In the genomic region with DNA sequence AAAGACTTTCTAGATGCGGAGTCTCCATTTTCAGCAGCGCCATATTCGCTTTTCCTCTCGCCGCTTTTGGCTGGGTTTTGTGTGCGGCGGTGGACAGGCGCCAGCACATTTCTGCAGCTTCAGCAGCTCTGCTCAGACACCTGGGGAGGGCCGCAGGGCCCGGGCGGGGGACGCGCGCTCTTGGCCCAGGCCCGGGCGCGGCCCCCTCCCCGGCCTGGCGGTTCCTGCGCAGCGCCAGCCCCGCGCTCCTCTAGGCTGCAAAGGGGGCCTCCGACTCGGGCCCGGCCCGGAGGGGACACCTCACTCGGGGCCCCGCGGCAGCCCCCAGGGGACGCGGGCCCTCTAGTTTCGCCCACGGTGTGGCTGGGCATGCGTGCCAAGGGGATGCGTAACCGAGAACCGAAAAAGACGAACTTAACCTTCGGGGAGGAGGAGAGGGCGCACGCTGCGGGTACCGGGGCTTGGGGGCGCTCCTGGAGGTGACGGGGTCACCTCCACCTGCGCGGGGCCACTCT, we compare ENCODE assay signal across 8 cellular contexts. TPM values are rescaled to one million over a fixed set of nuclear protein-coding genes. Genes with fewer than 3 reads are reported as not detected.
DNase-seq lines count a peak whose midpoint lies in the region; ATAC-seq and TF ChIP-seq lines count a peak whose summit lies in the region.

No MANE protein-coding gene starts in this region.

- peak in 9 of 10 experiments; percentile 27 to 59 (median 39) for DNase-seq in CD4-positive, alpha-beta T cell
- DNase-seq in activated T-cell treated with anti-CD3 and anti-CD28 coated beads for 24 hours (ENCODE audit: low read depth) (peak; percentile 65), myocyte (ENCODE audit: low read depth) (peak; percentile 48), NCI-H2171 (lab: John Stamatoyannopoulos, UW) (no peak)
- DNase-seq in stimulated activated naive CD4-positive, alpha-beta T cell treated with Interleukin-2 at 50 U/mL for 16 hours (lab: John Stamatoyannopoulos, UW): peak; percentile 82

- H3K27me3 ChIP-seq in CD4-positive, alpha-beta T cell (ENCODE audit: control insufficient read depth, insufficient read depth, low read length): no peaks in the 10 kb centered on the region
- peaks cover 98% of the 10 kb centered on the region for H3K27me3 ChIP-seq in HUES48 (ENCODE audit: control insufficient read depth, insufficient read depth, low read length)
- H3K27me3 ChIP-seq in esophagus (ENCODE audit: control insufficient read depth in 1 of 2, insufficient read depth in 2 of 2, low read length in 2 of 2): no peaks in the 10 kb centered on the region

- H3K9ac ChIP-seq in HUES48 (ENCODE audit: low read depth, low read length): peak overlapping the region; percentile 58

- peak overlapping the region; percentile 71 for H3K27ac ChIP-seq in CD4-positive, alpha-beta T cell (ENCODE audit: low read depth, low read length)
- H3K27ac ChIP-seq in HUES48 (ENCODE audit: low read depth, low read length): no peak overlapping the region
- peak overlapping the region; percentile 85 to 86 for H3K27ac ChIP-seq in esophagus (ENCODE audit: low read depth in 2 of 2, low read length in 1 of 2)

- 0% methylated on average over 27 to 48 of the region's 48 CpGs for WGBS in esophagus, 2 donors

- H3K9me3 ChIP-seq in CD4-positive, alpha-beta T cell (ENCODE audit: control insufficient read depth, low read length): no peaks in the 10 kb centered on the region
- no peaks in the 10 kb centered on the region for H3K9me3 ChIP-seq in HUES48 (ENCODE audit: control insufficient read depth, insufficient read depth, low read length)
- no peaks in the 10 kb centered on the region for H3K9me3 ChIP-seq in esophagus (ENCODE audit: control insufficient read depth in 2 of 2, insufficient read depth in 1 of 2, low read depth in 1 of 2, low read length in 1 of 2)

- no peaks in the 10 kb centered on the region for H3K36me3 ChIP-seq in HUES48 (ENCODE audit: control insufficient read depth, insufficient read depth, low read length)
- H3K36me3 ChIP-seq in esophagus (ENCODE audit: control insufficient read depth in 2 of 2, insufficient read depth in 2 of 2, low read length in 1 of 2): no peaks in the 10 kb centered on the region

- POLR2A ChIA-PET in CD4-positive, alpha-beta T cell (lab: Charles Lee): interaction anchor here (0.6 to 4.2 kb wide), 8 partner anchors 20 to 727 kb away, joined by 3 to 77 read pairs (median 10); a partner anchor contains a TSS

- no peak for TF ChIP-seq CTCF in CD4-positive, alpha-beta T cell (IDR thresholded peaks at IDR 0.05)

- CTCF ChIA-PET in CD4-positive, alpha-beta T cell (lab: Charles Lee): no interaction called here

- H3K4me3 Mint-ChIP-seq in CD4-positive, alpha-beta T cell: peak overlapping the region; percentile 96

- peak overlapping the region; percentile 65 for H3K4me3 ChIP-seq in HUES48 (ENCODE audit: low read depth, low read length)
- H3K4me3 ChIP-seq in esophagus (ENCODE audit: low read depth in 1 of 2, low read length in 2 of 2): peak overlapping the region; percentile 63

- peak; percentile 43 for ATAC-seq in CD4-positive, alpha-beta T cell (ENCODE audit: poor library complexity)
- ATAC-seq in GM19463 (IDR thresholded peaks at IDR 0.05; ENCODE audit: unreplicated experiment): peak; percentile 73

- intact Hi-C loops in CD4-positive, alpha-beta T cell (cut with DNase I, micrococcal nuclease): loop anchor here (5.0 to 10.0 kb wide), 6 partner anchors 65 to 732 kb away; a partner anchor contains a TSS

- peaks cover 16% of the 10 kb centered on the region for H3K36me3 Mint-ChIP-seq in CD4-positive, alpha-beta T cell (ENCODE audit: low read depth)

- H3K4me1 ChIP-seq in HUES48 (ENCODE audit: control insufficient read depth, insufficient read depth, low read length) (no peaks in the 10 kb centered on the region), esophagus (ENCODE audit: control insufficient read depth in 2 of 2, insufficient read depth in 2 of 2, low read length in 1 of 2) (no peaks in the 10 kb centered on the region)

- H3K27ac Mint-ChIP-seq in CD4-positive, alpha-beta T cell: peak overlapping the region; percentile 97

- peaks cover 28% of the 10 kb centered on the region for H3K27me3 Mint-ChIP-seq in CD4-positive, alpha-beta T cell

- H3K4me1 Mint-ChIP-seq in CD4-positive, alpha-beta T cell (ENCODE audit: low read depth): peaks cover 56% of the 10 kb centered on the region

- H3K9me3 Mint-ChIP-seq in CD4-positive, alpha-beta T cell: no peaks in the 10 kb centered on the region

RNA-seq across cellular contexts. Expression of a gene that starts 34.5 kb away (rescaled TPM):
- not detected for total RNA-seq in CD4-positive, alpha-beta T cell
- polyA plus RNA-seq in esophagus: not detected
- not detected in 2 replicates for total RNA-seq in myocyte
- not detected for polyA plus RNA-seq in myocyte (2012)
